18 cellular contexts compared by ENCODE assay signal in genomic region chr16:13708361-13708760, GRCh38.
DNase-seq lines count a peak whose midpoint lies in the region; ATAC-seq and TF ChIP-seq lines count a peak whose summit lies in the region.
"Had no signal": no experiment of that assay in that cellular context is flagged by ENCODE, and none has a peak within 500 bp of the region (broad histone marks: within the 10 kb centered on the region; RNA-seq: fewer than 3 reads in every experiment).

No MANE protein-coding gene starts in this region.

- no peak overlapping the region for H3K56ac ChIP-seq in mesendoderm (ENCODE audit: low read length)

- POLR2A ChIA-PET in WTC11 (lab: Charles Lee) = no interaction called here
- POLR2A ChIA-PET in CD8-positive, alpha-beta memory T cell (lab: Charles Lee) = no interaction called here

- no peak overlapping the region for H2BK120ac ChIP-seq in mesendoderm (ENCODE audit: low read depth, low read length)

- H3K36me3 Mint-ChIP-seq in WTC11 = peaks cover 9% of the 10 kb centered on the region
- H3K36me3 Mint-ChIP-seq in CD8-positive, alpha-beta memory T cell = peaks cover 0 to 3% (median 2%) of the 10 kb centered on the region in 3 donors

- peak overlapping the region; percentile 35 for H3K27ac Mint-ChIP-seq in WTC11
- no peak overlapping the region for H3K27ac Mint-ChIP-seq in CD8-positive, alpha-beta memory T cell
- H3K27ac Mint-ChIP-seq: CD4-positive, CD25-positive, alpha-beta regulatory T cell had no signal

- H3K4me1 ChIP-seq in HUES48 (ENCODE audit: control insufficient read depth, insufficient read depth, low read length) = peaks cover 11% of the 10 kb centered on the region
- peaks cover 5% of the 10 kb centered on the region for H3K4me1 ChIP-seq in mesendoderm (ENCODE audit: control insufficient read depth, low read depth, low read length)
- H3K4me1 ChIP-seq in upper lobe of left lung = no peaks in the 10 kb centered on the region
- no peaks in the 10 kb centered on the region for H3K4me1 ChIP-seq in CD8-positive, alpha-beta memory T cell (ENCODE audit: insufficient read depth, low read length)
- H3K4me1 ChIP-seq: BE2C had no signal

- H3K4me3 Mint-ChIP-seq in WTC11 = no peak overlapping the region
- no peak overlapping the region for H3K4me3 Mint-ChIP-seq in CD8-positive, alpha-beta memory T cell
- H3K4me3 Mint-ChIP-seq: CD4-positive, CD25-positive, alpha-beta regulatory T cell had no signal

- H3K27ac ChIP-seq in HUES48 (ENCODE audit: low read depth, low read length) (peak overlapping the region; percentile 21), mesendoderm (ENCODE audit: low read depth, low read length) (no peak overlapping the region), upper lobe of left lung (no peak overlapping the region)
- H3K27ac ChIP-seq in CD8-positive, alpha-beta memory T cell (ENCODE audit: low read depth, low read length) = no peak overlapping the region
- H3K27ac ChIP-seq: SK-N-MC had no signal

- H3K27me3 ChIP-seq in HUES48 (ENCODE audit: control insufficient read depth, insufficient read depth, low read length) (no peaks in the 10 kb centered on the region), mesendoderm (ENCODE audit: insufficient read depth, low read length, poor library complexity) (no peaks in the 10 kb centered on the region), upper lobe of left lung (no peaks in the 10 kb centered on the region)
- H3K27me3 ChIP-seq in CD8-positive, alpha-beta memory T cell (ENCODE audit: insufficient read depth, low read length, poor library complexity, severe bottlenecking) = no peaks in the 10 kb centered on the region
- H3K27me3 ChIP-seq: BE2C had no signal

- H3K79me2 ChIP-seq in mesendoderm (ENCODE audit: control insufficient read depth, insufficient read depth, low read length) = no peaks in the 10 kb centered on the region

- H3K18ac ChIP-seq in mesendoderm (ENCODE audit: low read length) = no peak overlapping the region

- H3K9ac ChIP-seq in HUES48 (ENCODE audit: low read depth, low read length) (no peak overlapping the region), mesendoderm (ENCODE audit: low read length) (no peak overlapping the region)

- TF ChIP-seq CTCF in WTC11 (IDR thresholded peaks at IDR 0.05) = no peak
- no peak for TF ChIP-seq CTCF in upper lobe of left lung (IDR thresholded peaks at IDR 0.05)

- no peak for TF ChIP-seq EP300 in upper lobe of left lung (IDR thresholded peaks at IDR 0.05)

- no peaks in the 10 kb centered on the region for H3K79me1 ChIP-seq in mesendoderm (ENCODE audit: low read length)

- H4K8ac ChIP-seq in mesendoderm (ENCODE audit: low read depth, low read length) = no peak overlapping the region

- CTCF ChIA-PET in WTC11 (lab: Charles Lee) = interaction anchor here (0.8 kb wide), 1 partner anchor 212 kb away, joined by 3 read pairs; the partner anchor contains the start of gene ERCC4
- CTCF ChIA-PET in CD8-positive, alpha-beta memory T cell (lab: Charles Lee) = no interaction called here

- no peak overlapping the region for H2AK5ac ChIP-seq in mesendoderm (ENCODE audit: low read length)

- H3K23ac ChIP-seq in mesendoderm (ENCODE audit: low read length) = no peak overlapping the region

- peaks cover 23% of the 10 kb centered on the region for H3K4me1 Mint-ChIP-seq in WTC11
- H3K4me1 Mint-ChIP-seq in CD8-positive, alpha-beta memory T cell = no peaks in the 10 kb centered on the region
- H3K4me1 Mint-ChIP-seq: CD4-positive, CD25-positive, alpha-beta regulatory T cell had no signal

- H4K5ac ChIP-seq in mesendoderm (ENCODE audit: low read length) = no peak overlapping the region

- no peak overlapping the region for H2BK5ac ChIP-seq in mesendoderm (ENCODE audit: low read length)

- WGBS in mesendoderm (ENCODE audit: extremely low coverage, insufficient coverage, low lambda C conversion rate) = no CpG with 5 or more reads among the region's 3 CpGs
- 23 to 38% methylated on average over 3 of the region's 3 CpGs for WGBS in upper lobe of left lung, 2 donors

- H2BK15ac ChIP-seq in mesendoderm (replicated peaks; ENCODE audit: low read depth) = no peak overlapping the region

- DNase-seq in COLO829 (ENCODE audit: low spot score) (peak; percentile 1), WTC11 (ENCODE audit: low spot score) (no peak), mesendoderm (peak; percentile 5), UCSD-AML1 (lab: John Stamatoyannopoulos, UW; ENCODE audit: unreplicated experiment) (no peak), upper lobe of left lung (no peak)
- DNase-seq in CD8-positive, alpha-beta memory T cell = no peak
- DNase-seq: BE2C; Calu3; CD4-positive, CD25-positive, alpha-beta regulatory T cell; NCI-H1105 treated with DMSO at 0.1 percent for 48 hours; NCI-H1694 treated with DMSO at 0.1 percent for 48 hours; NCI-H2227 treated with DMSO at 0.1 percent for 48 hours; NCI-H524 had no signal

- peaks cover 19% of the 10 kb centered on the region for H3K9me3 Mint-ChIP-seq in WTC11
- H3K9me3 Mint-ChIP-seq in CD8-positive, alpha-beta memory T cell = peaks cover 8 to 22% (median 14%) of the 10 kb centered on the region in 5 donors

- H3K9me3 ChIP-seq in HUES48 (ENCODE audit: control insufficient read depth, insufficient read depth, low read length) = no peaks in the 10 kb centered on the region
- peaks cover 0 to 3% (median 0%) of the 10 kb centered on the region in 4 donors for H3K9me3 ChIP-seq in upper lobe of left lung
- H3K9me3 ChIP-seq in CD8-positive, alpha-beta memory T cell (ENCODE audit: low read length) = no peaks in the 10 kb centered on the region
- H3K9me3 ChIP-seq: BE2C had no signal

- H3K4ac ChIP-seq in mesendoderm (ENCODE audit: low read depth, low read length) = no peak overlapping the region

- TF ChIP-seq POLR2A in upper lobe of left lung (IDR thresholded peaks at IDR 0.05) = no peak

- H3K36me3 ChIP-seq in HUES48 (ENCODE audit: control insufficient read depth, insufficient read depth, low read length) (no peaks in the 10 kb centered on the region), mesendoderm (ENCODE audit: control insufficient read depth, insufficient read depth, low read length) (no peaks in the 10 kb centered on the region), upper lobe of left lung (no peaks in the 10 kb centered on the region)
- no peaks in the 10 kb centered on the region for H3K36me3 ChIP-seq in CD8-positive, alpha-beta memory T cell (ENCODE audit: insufficient read depth, low read length)
- H3K36me3 ChIP-seq: BE2C had no signal

- no peaks in the 10 kb centered on the region; the same call in 1 of the 2 replicates for H3K27me3 Mint-ChIP-seq in WTC11 (ENCODE audit: low read depth)
- no peaks in the 10 kb centered on the region for H3K27me3 Mint-ChIP-seq in CD8-positive, alpha-beta memory T cell

- no peak overlapping the region for H3K4me2 ChIP-seq in mesendoderm (ENCODE audit: low read length)

- ATAC-seq in WTC11 (peak; percentile 50), upper lobe of left lung (ENCODE audit: low FRiP score in 2 of 2) (no peak)
- ATAC-seq: GM12878, Panc1, Right ventricle myocardium inferior had no signal

- H3K4me3 ChIP-seq in HUES48 (ENCODE audit: low read depth, low read length) (no peak overlapping the region), mesendoderm (ENCODE audit: low read length) (no peak overlapping the region), upper lobe of left lung (no peak overlapping the region)
- H3K4me3 ChIP-seq in CD8-positive, alpha-beta memory T cell (ENCODE audit: low read length) = no peak overlapping the region
- H3K4me3 ChIP-seq: GM12878, SK-N-MC had no signal

TF ChIP-seq in WTC11, 78 proteins besides CTCF, POLR2A, EP300 and RAD21 (continues in another document):
- TF ChIP-seq MLX (CRISPR knock-in tag; IDR thresholded peaks at IDR 0.05) (no peak), OVOL2 (CRISPR knock-in tag; IDR thresholded peaks at IDR 0.05; ENCODE audit: borderline replicate concordance) (no peak), CBFB (CRISPR knock-in tag; IDR thresholded peaks at IDR 0.05; ENCODE audit: low read depth) (no peak), FOXP4 (CRISPR knock-in tag; IDR thresholded peaks at IDR 0.05) (no peak), SP1 (CRISPR knock-in tag; conservative IDR thresholded peaks at IDR 0.05) (no peak), TCF7 (CRISPR knock-in tag; IDR thresholded peaks at IDR 0.05; ENCODE audit: low read depth) (no peak), JAZF1 (CRISPR knock-in tag; IDR thresholded peaks at IDR 0.05) (no peak), ZNF416 (CRISPR knock-in tag; IDR thresholded peaks at IDR 0.05) (no peak), MXD4 (CRISPR knock-in tag; IDR thresholded peaks at IDR 0.05; ENCODE audit: borderline replicate concordance) (no peak), SMAD4 (CRISPR knock-in tag; IDR thresholded peaks at IDR 0.05) (no peak)

Comparison
In these comparisons a context has a peak if more than half of its experiments do, and no peak if none do; other contexts are left out.
1. DNase-seq: peak in COLO829 (single experiment) and mesendoderm (single experiment); none in WTC11 (single experiment), UCSD-AML1 (single experiment), upper lobe of left lung (0 of 2) and CD8-positive, alpha-beta memory T cell (0 of 5).